ENCODE assay signal across 23 cellular contexts in the genomic region with DNA sequence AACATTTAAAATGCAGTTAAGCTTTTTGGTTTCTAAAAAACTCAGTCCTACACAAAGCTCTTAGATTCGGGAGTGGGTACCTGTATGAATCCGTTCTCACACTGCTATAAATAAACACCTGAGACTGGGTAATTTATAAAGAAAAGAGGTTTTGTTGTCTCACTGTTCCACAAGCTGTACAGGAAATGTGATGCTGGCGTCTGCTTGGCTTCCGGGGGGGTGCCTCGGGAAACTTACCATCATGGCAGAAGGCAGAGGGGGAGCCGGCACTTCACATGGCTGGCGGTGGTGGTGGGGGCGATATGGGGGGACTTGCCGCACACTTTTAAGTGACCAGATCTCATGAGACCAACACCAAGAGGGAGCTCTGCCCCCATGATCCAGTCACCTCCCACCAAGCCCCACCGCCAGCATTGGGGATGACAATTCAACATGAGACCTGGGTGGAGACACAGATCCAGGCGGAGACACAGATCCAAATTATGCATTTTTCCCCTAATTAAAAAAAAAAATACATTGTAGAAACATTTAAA.
A peak's percentile ranks its signal among the peaks of the same experiment; 100 is the strongest.
DNase-seq lines count a peak whose midpoint lies in the region; ATAC-seq, FAIRE-seq and TF ChIP-seq lines count a peak whose summit lies in the region.
"Had no signal": no experiment of that assay in that cellular context is flagged by ENCODE, and none has a peak within 500 bp of the region (broad histone marks: within the 10 kb centered on the region; RNA-seq: fewer than 3 reads in every experiment).

No MANE protein-coding gene starts in this region.

- peaks cover 1% of the 10 kb centered on the region for H3K4me1 ChIP-seq in osteoblast (ENCODE audit: insufficient read depth, low read length)
- H3K4me1 ChIP-seq: HAP-1 had no signal

- peaks cover 3% of the 10 kb centered on the region for H3K4me1 Mint-ChIP-seq in activated CD4-positive, alpha-beta T cell treated with anti-CD3 and anti-CD28 coated beads for 36 hours

- H3K36me3 Mint-ChIP-seq in activated CD4-positive, alpha-beta T cell treated with anti-CD3 and anti-CD28 coated beads for 36 hours (ENCODE audit: low read depth) = no peaks in the 10 kb centered on the region

- no peak overlapping the region for H3K27ac ChIP-seq in osteoblast (ENCODE audit: low read depth, low read length)

- POLR2A ChIA-PET in activated CD4-positive, alpha-beta T cell treated with anti-CD3 and anti-CD28 coated beads for 36 hours (lab: Charles Lee) = no interaction called here

- no peak for ATAC-seq in activated CD4-positive, alpha-beta T cell treated with anti-CD3 and anti-CD28 coated beads for 36 hours
- ATAC-seq in GM18909 (IDR thresholded peaks at IDR 0.05; ENCODE audit: poor library complexity, unreplicated experiment) = no peak
- ATAC-seq in GM19023 (IDR thresholded peaks at IDR 0.05; ENCODE audit: unreplicated experiment) = no peak
- ATAC-seq: K562 had no signal

- no peak overlapping the region for H3K27ac Mint-ChIP-seq in activated CD4-positive, alpha-beta T cell treated with anti-CD3 and anti-CD28 coated beads for 36 hours
- H3K27ac Mint-ChIP-seq: GM23338 had no signal

- H4K20me1 ChIP-seq in osteoblast (ENCODE audit: insufficient read depth, low read length) = no peaks in the 10 kb centered on the region

- no peak overlapping the region for H3K4me2 ChIP-seq in osteoblast (ENCODE audit: insufficient read depth, low read length)
- H3K4me2 ChIP-seq: GM23338, SK-N-SH had no signal

- no peaks in the 10 kb centered on the region for H3K9me3 Mint-ChIP-seq in activated CD4-positive, alpha-beta T cell treated with anti-CD3 and anti-CD28 coated beads for 36 hours (ENCODE audit: low read depth)
- H3K9me3 Mint-ChIP-seq: GM23338 had no signal

- FAIRE-seq in RCC 7860 (lab: Jason Lieb, UNC) = no peak
- FAIRE-seq: GM18507, K562 had no signal

- H3K27me3 ChIP-seq in osteoblast (ENCODE audit: insufficient read depth, low read length) = no peaks in the 10 kb centered on the region

- no peaks in the 10 kb centered on the region for H3K9me3 ChIP-seq in osteoblast (ENCODE audit: low read depth, low read length)
- H3K9me3 ChIP-seq: HAP-1, SK-N-SH had no signal

- H3K79me2 ChIP-seq in osteoblast (ENCODE audit: insufficient read depth, low read length) = no peaks in the 10 kb centered on the region

- H3K4me3 ChIP-seq in osteoblast (ENCODE audit: insufficient read depth, low read length) = no peak overlapping the region
- H3K4me3 ChIP-seq: GM23338, HAP-1, K562 had no signal

- H3K4me3 Mint-ChIP-seq in activated CD4-positive, alpha-beta T cell treated with anti-CD3 and anti-CD28 coated beads for 36 hours = no peak overlapping the region
- H3K4me3 Mint-ChIP-seq: GM23338 had no signal

- no peak overlapping the region for H2AFZ ChIP-seq in osteoblast (ENCODE audit: low read length)
- H2AFZ ChIP-seq: GM23338 had no signal

- CTCF ChIA-PET in activated CD4-positive, alpha-beta T cell treated with anti-CD3 and anti-CD28 coated beads for 36 hours (lab: Charles Lee) = no interaction called here

- H3K36me3 ChIP-seq in osteoblast (ENCODE audit: insufficient read depth, low read length) = no peaks in the 10 kb centered on the region
- H3K36me3 ChIP-seq: HAP-1 had no signal

- TF ChIP-seq CTCF in osteoblast (IDR thresholded peaks at IDR 0.05; ENCODE audit: extremely low read depth, low read depth, low read length) = no peak

- DNase-seq in activated CD4-positive, alpha-beta T cell treated with anti-CD3 and anti-CD28 coated beads for 36 hours = peak; percentile 21
- DNase-seq in activated CD4-positive, alpha-beta T cell treated with anti-CD3 and anti-CD28 coated beads for 4 hours = no peak
- peak; percentile 7 to 34 for DNase-seq in NCI-H2081 (lab: John Stamatoyannopoulos, UW)
- peak; percentile 11 for DNase-seq in central memory CD4-positive, alpha-beta T cell
- DNase-seq in osteoblast (ENCODE audit: insufficient read length, low spot score, missing footprints) = peak; percentile 13
- DNase-seq in RCC 7860 (ENCODE audit: low spot score) = no peak
- DNase-seq: AML-193, C1 segment of cervical spinal cord, GDM1, NCI-H1105, NCI-H146, NCI-H2029, NCI-H2227 treated with DMSO at 0.1 percent for 48 hours, NCI-H510A, NCI-H748 treated with DMSO at 0.1 percent for 48 hours, SIG-M5, SK-N-SH had no signal

- peaks cover 30% of the 10 kb centered on the region for H3K27me3 Mint-ChIP-seq in activated CD4-positive, alpha-beta T cell treated with anti-CD3 and anti-CD28 coated beads for 36 hours

- intact Hi-C loops in activated CD4-positive, alpha-beta T cell treated with anti-CD3 and anti-CD28 coated beads for 36 hours (cut with DNase I, micrococcal nuclease) = no loop called here

Comparison
In these comparisons a context has a peak if more than half of its experiments do, and no peak if none do; other contexts are left out.
1. DNase-seq: peak in activated CD4-positive, alpha-beta T cell treated with anti-CD3 and anti-CD28 coated beads for 36 hours (single experiment), NCI-H2081 (2 of 2), central memory CD4-positive, alpha-beta T cell (single experiment) and osteoblast (single experiment); none in activated CD4-positive, alpha-beta T cell treated with anti-CD3 and anti-CD28 coated beads for 4 hours (0 of 2) and RCC 7860 (single experiment).